ENCODE assay signal across 1 cellular context in the genomic region with DNA sequence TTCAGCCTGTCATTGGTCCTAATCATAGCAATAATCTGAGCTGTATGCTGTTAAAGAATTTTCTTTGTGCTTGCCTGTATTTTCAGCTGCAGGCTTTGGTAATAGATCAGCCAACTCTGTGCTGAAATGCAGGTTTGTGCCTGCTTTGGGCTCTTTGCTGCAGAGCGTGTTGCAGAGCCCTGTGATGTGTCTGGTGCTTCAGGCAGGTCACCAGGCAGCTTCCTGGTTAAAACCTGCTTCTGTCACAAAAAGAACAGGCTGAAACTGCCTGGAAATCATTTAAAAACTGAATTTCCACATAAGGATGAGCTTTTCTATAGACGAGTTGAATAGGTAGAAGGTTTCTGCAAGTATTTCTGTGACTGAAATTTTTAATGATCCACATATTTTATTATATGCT.
TF ChIP-seq lines count a peak whose summit lies in the region.

No MANE protein-coding gene starts in this region.

TF ChIP-seq in WTC11, 78 proteins besides CTCF, POLR2A, EP300 and RAD21 (continued from another document):
- TF ChIP-seq, protein P1, sequence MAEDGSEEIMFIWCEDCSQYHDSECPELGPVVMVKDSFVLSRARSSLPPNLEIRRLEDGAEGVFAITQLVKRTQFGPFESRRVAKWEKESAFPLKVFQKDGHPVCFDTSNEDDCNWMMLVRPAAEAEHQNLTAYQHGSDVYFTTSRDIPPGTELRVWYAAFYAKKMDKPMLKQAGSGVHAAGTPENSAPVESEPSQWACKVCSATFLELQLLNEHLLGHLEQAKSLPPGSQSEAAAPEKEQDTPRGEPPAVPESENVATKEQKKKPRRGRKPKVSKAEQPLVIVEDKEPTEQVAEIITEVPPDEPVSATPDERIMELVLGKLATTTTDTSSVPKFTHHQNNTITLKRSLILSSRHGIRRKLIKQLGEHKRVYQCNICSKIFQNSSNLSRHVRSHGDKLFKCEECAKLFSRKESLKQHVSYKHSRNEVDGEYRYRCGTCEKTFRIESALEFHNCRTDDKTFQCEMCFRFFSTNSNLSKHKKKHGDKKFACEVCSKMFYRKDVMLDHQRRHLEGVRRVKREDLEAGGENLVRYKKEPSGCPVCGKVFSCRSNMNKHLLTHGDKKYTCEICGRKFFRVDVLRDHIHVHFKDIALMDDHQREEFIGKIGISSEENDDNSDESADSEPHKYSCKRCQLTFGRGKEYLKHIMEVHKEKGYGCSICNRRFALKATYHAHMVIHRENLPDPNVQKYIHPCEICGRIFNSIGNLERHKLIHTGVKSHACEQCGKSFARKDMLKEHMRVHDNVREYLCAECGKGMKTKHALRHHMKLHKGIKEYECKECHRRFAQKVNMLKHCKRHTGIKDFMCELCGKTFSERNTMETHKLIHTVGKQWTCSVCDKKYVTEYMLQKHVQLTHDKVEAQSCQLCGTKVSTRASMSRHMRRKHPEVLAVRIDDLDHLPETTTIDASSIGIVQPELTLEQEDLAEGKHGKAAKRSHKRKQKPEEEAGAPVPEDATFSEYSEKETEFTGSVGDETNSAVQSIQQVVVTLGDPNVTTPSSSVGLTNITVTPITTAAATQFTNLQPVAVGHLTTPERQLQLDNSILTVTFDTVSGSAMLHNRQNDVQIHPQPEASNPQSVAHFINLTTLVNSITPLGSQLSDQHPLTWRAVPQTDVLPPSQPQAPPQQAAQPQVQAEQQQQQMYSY (CRISPR knock-in tag; IDR thresholded peaks at IDR 0.05) = no peak
- no peak for TF ChIP-seq KAT7 (CRISPR knock-in tag; IDR thresholded peaks at IDR 0.05; ENCODE audit: borderline replicate concordance)
- no peak for TF ChIP-seq FOXK1 (CRISPR knock-in tag; IDR thresholded peaks at IDR 0.05)
- no peak for TF ChIP-seq NFATC4 (CRISPR knock-in tag; IDR thresholded peaks at IDR 0.05)
- no peak for TF ChIP-seq TEAD4 (CRISPR knock-in tag; IDR thresholded peaks at IDR 0.05)
